8 cellular contexts compared by ENCODE assay signal in the genomic region with DNA sequence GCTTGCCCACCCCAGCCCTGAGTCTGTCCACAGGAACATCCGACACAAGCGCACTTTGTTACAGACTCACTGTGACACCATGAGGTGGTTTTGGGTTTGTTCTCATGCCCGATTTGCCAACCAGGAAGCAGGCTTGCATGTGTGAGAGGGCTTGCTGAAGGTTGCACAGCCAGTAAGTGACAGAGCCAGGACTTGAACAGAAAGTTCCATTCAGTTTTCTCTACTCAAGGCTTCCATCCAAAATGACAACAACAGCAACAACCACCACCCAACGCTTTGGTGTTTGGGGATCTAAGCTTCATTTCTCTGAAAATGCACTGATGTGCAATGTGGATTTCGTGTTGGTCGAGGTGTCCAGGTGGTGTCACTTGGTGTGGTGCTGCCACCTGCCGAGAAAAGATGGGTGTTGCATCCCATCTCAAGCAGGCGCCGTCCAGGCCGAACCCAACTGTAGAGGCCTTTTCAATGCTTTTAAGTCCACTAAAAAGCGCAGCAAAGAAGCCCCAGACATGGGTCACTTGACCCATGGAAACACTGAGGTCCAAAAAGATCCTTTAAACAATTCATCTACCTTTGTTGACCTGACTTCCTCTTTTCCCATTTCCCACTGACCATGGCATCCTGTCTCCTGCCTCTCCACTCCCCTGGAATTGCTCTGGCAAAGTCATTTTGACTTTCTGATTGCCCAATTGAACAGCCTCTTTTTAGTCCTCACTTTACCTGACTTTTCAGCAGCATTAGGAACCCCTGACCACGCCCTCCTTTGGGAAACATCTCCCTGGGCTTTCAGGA. TPM values are rescaled to one million over a fixed set of nuclear protein-coding genes. Genes with fewer than 3 reads are reported as not detected.
A peak's percentile ranks its signal among the peaks of the same experiment; 100 is the strongest.
DNase-seq lines count a peak whose midpoint lies in the region; ATAC-seq and TF ChIP-seq lines count a peak whose summit lies in the region.

No MANE protein-coding gene starts in this region.

- H3K27ac Mint-ChIP-seq in naive thymus-derived CD8-positive, alpha-beta T cell: peak overlapping the region in 7 of 10 donors; percentile 12 to 84 (median 41)
- H3K27ac Mint-ChIP-seq in stimulated activated naive B cell treated with anti-CD40 and anti-IgM and Interleukin-4, amounts not matched to agents 10 μg/mL and 1 μg/mL and 100 μg/mL, for 72 hours: no peak overlapping the region

- H3K4me1 Mint-ChIP-seq in naive thymus-derived CD8-positive, alpha-beta T cell: peaks cover 0 to 23% (median 16%) of the 10 kb centered on the region in 4 donors
- peaks cover 16 to 24% of the 10 kb centered on the region in 2 donors for H3K4me1 Mint-ChIP-seq in stimulated activated naive B cell treated with anti-CD40 and anti-IgM and Interleukin-4, amounts not matched to agents 10 μg/mL and 1 μg/mL and 100 μg/mL, for 72 hours

- DNase-seq in GDM1 (lab: John Stamatoyannopoulos, UW) (peak; percentile 72), NOMO-1 treated with DMSO at 0.1 percent for 48 hours (lab: John Stamatoyannopoulos, UW; ENCODE audit: unreplicated experiment) (peak; percentile 60), epithelial cell of proximal tubule (ENCODE audit: low read depth) (no peak)
- DNase-seq in activated CD8-positive, alpha-beta memory T cell treated with anti-CD3 and anti-CD28 coated beads, Interleukin-2, amount 50 U/mL, for 4 hours: peak; percentile 80
- DNase-seq in naive thymus-derived CD8-positive, alpha-beta T cell: peak; percentile 59 to 88 (median 76)
- DNase-seq in stimulated activated naive B cell treated with anti-CD40 and anti-IgM and Interleukin-4, amounts not matched to agents 10 μg/mL and 1 μg/mL and 100 μg/mL, for 72 hours: peak; percentile 63

- H3K9me3 Mint-ChIP-seq in naive thymus-derived CD8-positive, alpha-beta T cell: no peaks in the 10 kb centered on the region
- no peaks in the 10 kb centered on the region for H3K9me3 Mint-ChIP-seq in stimulated activated naive B cell treated with anti-CD40 and anti-IgM and Interleukin-4, amounts not matched to agents 10 μg/mL and 1 μg/mL and 100 μg/mL, for 72 hours

- no peaks in the 10 kb centered on the region for H3K36me3 Mint-ChIP-seq in naive thymus-derived CD8-positive, alpha-beta T cell
- H3K36me3 Mint-ChIP-seq in stimulated activated naive B cell treated with anti-CD40 and anti-IgM and Interleukin-4, amounts not matched to agents 10 μg/mL and 1 μg/mL and 100 μg/mL, for 72 hours: no peaks in the 10 kb centered on the region

- peak; percentile 46 for ATAC-seq in HG03378 (IDR thresholded peaks at IDR 0.05; ENCODE audit: unreplicated experiment)
- peak; percentile 88 to 94 for ATAC-seq in naive thymus-derived CD8-positive, alpha-beta T cell
- ATAC-seq in stimulated activated naive B cell treated with anti-CD40 and anti-IgM and Interleukin-4, amounts not matched to agents 10 μg/mL and 1 μg/mL and 100 μg/mL, for 72 hours (replicated peaks): peak; percentile 83 to 87
- ATAC-seq in HG02973 (IDR thresholded peaks at IDR 0.05; ENCODE audit: unreplicated experiment): no peak

- POLR2A ChIA-PET in naive thymus-derived CD8-positive, alpha-beta T cell (lab: Charles Lee): interaction anchor here (1.0 kb wide), 1 partner anchor 158 kb away, joined by 5 read pairs; a partner anchor contains a TSS

- H3K4me3 ChIP-seq in epithelial cell of proximal tubule (ENCODE audit: low read depth, low read length): no peak overlapping the region

- peaks cover 0 to 3% (median 0%) of the 10 kb centered on the region in 5 donors for H3K27me3 Mint-ChIP-seq in naive thymus-derived CD8-positive, alpha-beta T cell
- H3K27me3 Mint-ChIP-seq in stimulated activated naive B cell treated with anti-CD40 and anti-IgM and Interleukin-4, amounts not matched to agents 10 μg/mL and 1 μg/mL and 100 μg/mL, for 72 hours: peaks cover 0 to 5% of the 10 kb centered on the region in 2 donors

- TF ChIP-seq CTCF in epithelial cell of proximal tubule (conservative IDR thresholded peaks at IDR 0.05; ENCODE audit: low read depth, low read length): peak; percentile 87

- peak overlapping the region; percentile 26 to 84 (median 60) for H3K4me3 Mint-ChIP-seq in naive thymus-derived CD8-positive, alpha-beta T cell
- H3K4me3 Mint-ChIP-seq in stimulated activated naive B cell treated with anti-CD40 and anti-IgM and Interleukin-4, amounts not matched to agents 10 μg/mL and 1 μg/mL and 100 μg/mL, for 72 hours: peak overlapping the region in 1 of 2 donors; percentile 20

RNA-seq across cellular contexts. Expression of a gene that starts 12.2 kb away (rescaled TPM):
- total RNA-seq in epithelial cell of proximal tubule: 43.4 and 55.5 TPM in 2 replicates
- 10 to 100 TPM; 24.3 to 24.5 TPM for total RNA-seq in naive thymus-derived CD8-positive, alpha-beta T cell
- 10 to 100 TPM; 24.5 to 45.4 (median 27.4) TPM for polyA plus RNA-seq in naive thymus-derived CD8-positive, alpha-beta T cell
